In the genomic region with DNA sequence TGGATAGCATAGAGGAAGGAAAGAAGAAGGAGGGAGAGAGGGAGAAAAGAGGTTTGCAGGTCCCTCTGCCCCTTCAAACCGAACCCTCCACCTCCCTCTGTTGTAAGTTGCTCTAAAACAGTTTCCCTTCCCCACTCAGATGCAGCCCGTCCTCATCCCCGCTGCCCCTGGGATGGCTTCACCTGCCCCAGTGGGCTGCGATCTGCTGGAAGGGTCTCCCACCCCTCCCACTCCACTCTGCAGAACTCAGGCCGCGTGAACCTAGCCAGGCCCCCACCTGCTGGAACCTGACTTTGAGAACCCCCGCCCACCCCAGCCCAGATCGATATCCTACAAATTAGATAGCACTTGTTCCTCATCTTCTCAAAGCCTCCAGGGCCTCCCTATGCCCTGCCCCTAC, we compare ENCODE assay signal across 14 cellular contexts.
A peak's percentile ranks its signal among the peaks of the same experiment; 100 is the strongest.
DNase-seq lines count a peak whose midpoint lies in the region; ATAC-seq, FAIRE-seq and TF ChIP-seq lines count a peak whose summit lies in the region.
"Had no signal": no experiment of that assay in that cellular context is flagged by ENCODE, and none has a peak within 500 bp of the region (broad histone marks: within the 10 kb centered on the region; RNA-seq: fewer than 3 reads in every experiment).

No MANE protein-coding gene starts in this region.

- H3K9me3 Mint-ChIP-seq in activated CD8-positive, alpha-beta memory T cell treated with anti-CD3 and anti-CD28 coated beads, Interleukin-2, amount 10 ng/mL, durations not matched to agents 7 days and 5 days (ENCODE audit: low read depth) = peaks cover 2% of the 10 kb centered on the region
- H3K9me3 Mint-ChIP-seq in CD14-positive monocyte = peaks cover 6 to 16% (median 8%) of the 10 kb centered on the region in 7 donors

- no peaks in the 10 kb centered on the region for H3K36me3 ChIP-seq in kidney (ENCODE audit: control insufficient read depth in 1 of 2, insufficient read depth in 2 of 2, low read length in 2 of 2)
- no peaks in the 10 kb centered on the region for H3K36me3 ChIP-seq in sigmoid colon
- H3K36me3 ChIP-seq: BLaER1 treated with 17β-estradiol and CSF1 and Interleukin-3, amounts not matched to agents 10 nM and 100 nM had no signal

- no peak for FAIRE-seq in kidney (lab: Jason Lieb, UNC)
- no peak for FAIRE-seq in GM19239 (lab: Jason Lieb, UNC)
- FAIRE-seq: H1 had no signal

- TF ChIP-seq POLR2A in sigmoid colon (IDR thresholded peaks at IDR 0.05) = no peak

- H3K4me3 ChIP-seq in kidney (ENCODE audit: low read length in 2 of 2) = no peak overlapping the region
- H3K4me3 ChIP-seq in sigmoid colon = no peak overlapping the region
- H3K4me3 ChIP-seq: BLaER1 treated with 17β-estradiol and CSF1 and Interleukin-3, amounts not matched to agents 10 nM and 100 nM had no signal

- H3K4me1 Mint-ChIP-seq in activated CD8-positive, alpha-beta memory T cell treated with anti-CD3 and anti-CD28 coated beads, Interleukin-2, amount 10 ng/mL, durations not matched to agents 7 days and 5 days = peaks cover 4% of the 10 kb centered on the region
- H3K4me1 Mint-ChIP-seq in CD14-positive monocyte = no peaks in the 10 kb centered on the region

- H3K4me1 ChIP-seq in kidney (ENCODE audit: control insufficient read depth in 1 of 2, insufficient read depth in 1 of 2, low read depth in 1 of 2, low read length in 2 of 2) (no peaks in the 10 kb centered on the region), sigmoid colon (peaks cover 0 to 13% (median 0%) of the 10 kb centered on the region in 4 donors)

- H3K27me3 Mint-ChIP-seq in activated CD8-positive, alpha-beta memory T cell treated with anti-CD3 and anti-CD28 coated beads, Interleukin-2, amount 10 ng/mL, durations not matched to agents 7 days and 5 days = peaks cover 16% of the 10 kb centered on the region
- H3K27me3 Mint-ChIP-seq in CD14-positive monocyte (ENCODE audit: low read depth in 3 of 3) = peaks cover 11 to 27% (median 14%) of the 10 kb centered on the region in 3 donors

- WGBS in sigmoid colon, 2 donors = 83 to 85% methylated on average over 8 of the region's 8 CpGs

- H3K4me3 Mint-ChIP-seq in activated CD8-positive, alpha-beta memory T cell treated with anti-CD3 and anti-CD28 coated beads, Interleukin-2, amount 10 ng/mL, durations not matched to agents 7 days and 5 days = no peak overlapping the region
- no peak overlapping the region for H3K4me3 Mint-ChIP-seq in CD14-positive monocyte

- no peak for TF ChIP-seq EP300 in sigmoid colon (IDR thresholded peaks at IDR 0.05)

- peak; percentile 27 for DNase-seq in activated CD8-positive, alpha-beta memory T cell treated with anti-CD3 and anti-CD28 coated beads, Interleukin-2, amount 10 ng/mL, durations not matched to agents 7 days and 5 days
- no peak for DNase-seq in activated CD8-positive, alpha-beta memory T cell treated with anti-CD3 and anti-CD28 coated beads, Interleukin-2, amount 50 U/mL, for 4 hours
- peak; percentile 28 for DNase-seq in CD14-positive monocyte (ENCODE audit: low spot score)
- DNase-seq in kidney = peak; percentile 56
- peak; percentile 27 for DNase-seq in sigmoid colon
- DNase-seq in HCEC 1CT = no peak
- no peak for DNase-seq in 8988T
- DNase-seq in GM19239 (ENCODE audit: insufficient read length, low spot score) = no peak
- DNase-seq: KBM-7, NCI-H146, NCI-H446, NCI-H774 had no signal

- no peaks in the 10 kb centered on the region for H3K27me3 ChIP-seq in sigmoid colon

- intact Hi-C loops in CD14-positive monocyte (cut with micrococcal nuclease) = no loop called here
- intact Hi-C loops in kidney (cut with DNase I) = no loop called here
- intact Hi-C loops in sigmoid colon (cut with DNase I) = no loop called here

- H3K9ac ChIP-seq in kidney (ENCODE audit: low read length in 2 of 2) = no peak overlapping the region
- H3K9ac ChIP-seq: BLaER1 treated with 17β-estradiol and CSF1 and Interleukin-3, amounts not matched to agents 10 nM and 100 nM had no signal

- H3K36me3 Mint-ChIP-seq in activated CD8-positive, alpha-beta memory T cell treated with anti-CD3 and anti-CD28 coated beads, Interleukin-2, amount 10 ng/mL, durations not matched to agents 7 days and 5 days = peaks cover 3% of the 10 kb centered on the region
- H3K36me3 Mint-ChIP-seq in CD14-positive monocyte = no peaks in the 10 kb centered on the region

- H3K9me3 ChIP-seq in kidney (ENCODE audit: control insufficient read depth in 1 of 2, low read length in 2 of 2) (no peaks in the 10 kb centered on the region), sigmoid colon (no peaks in the 10 kb centered on the region)

- no peak for ATAC-seq in activated CD8-positive, alpha-beta memory T cell treated with anti-CD3 and anti-CD28 coated beads, Interleukin-2, amount 10 ng/mL, durations not matched to agents 7 days and 5 days

- no peak overlapping the region for H3K27ac Mint-ChIP-seq in activated CD8-positive, alpha-beta memory T cell treated with anti-CD3 and anti-CD28 coated beads, Interleukin-2, amount 10 ng/mL, durations not matched to agents 7 days and 5 days
- no peak overlapping the region for H3K27ac Mint-ChIP-seq in CD14-positive monocyte

- CTCF ChIA-PET in activated CD8-positive, alpha-beta memory T cell treated with anti-CD3 and anti-CD28 coated beads, Interleukin-2, amount 10 ng/mL, durations not matched to agents 7 days and 5 days (lab: Charles Lee) = no interaction called here

- H3K27ac ChIP-seq in kidney (ENCODE audit: low read depth in 2 of 2, low read length in 2 of 2) = no peak overlapping the region
- no peak overlapping the region for H3K27ac ChIP-seq in sigmoid colon
- H3K27ac ChIP-seq: BLaER1 treated with 17β-estradiol and CSF1 and Interleukin-3, amounts not matched to agents 10 nM and 100 nM had no signal

- TF ChIP-seq CTCF in CD14-positive monocyte (IDR thresholded peaks at IDR 0.05) (no peak), kidney (IDR thresholded peaks at IDR 0.05; ENCODE audit: borderline replicate concordance, extremely low read depth, insufficient read depth) (no peak), sigmoid colon (IDR thresholded peaks at IDR 0.05) (no peak)

Comparison
In these comparisons a context has a peak if more than half of its experiments do, and no peak if none do; other contexts are left out.
1. DNase-seq: peak in activated CD8-positive, alpha-beta memory T cell treated with anti-CD3 and anti-CD28 coated beads, Interleukin-2, amount 10 ng/mL, durations not matched to agents 7 days and 5 days (single experiment), CD14-positive monocyte (single experiment), kidney (single experiment) and sigmoid colon (single experiment); none in activated CD8-positive, alpha-beta memory T cell treated with anti-CD3 and anti-CD28 coated beads, Interleukin-2, amount 50 U/mL, for 4 hours (single experiment), HCEC 1CT (single experiment), 8988T (single experiment) and GM19239 (single experiment).